In the genomic region with DNA sequence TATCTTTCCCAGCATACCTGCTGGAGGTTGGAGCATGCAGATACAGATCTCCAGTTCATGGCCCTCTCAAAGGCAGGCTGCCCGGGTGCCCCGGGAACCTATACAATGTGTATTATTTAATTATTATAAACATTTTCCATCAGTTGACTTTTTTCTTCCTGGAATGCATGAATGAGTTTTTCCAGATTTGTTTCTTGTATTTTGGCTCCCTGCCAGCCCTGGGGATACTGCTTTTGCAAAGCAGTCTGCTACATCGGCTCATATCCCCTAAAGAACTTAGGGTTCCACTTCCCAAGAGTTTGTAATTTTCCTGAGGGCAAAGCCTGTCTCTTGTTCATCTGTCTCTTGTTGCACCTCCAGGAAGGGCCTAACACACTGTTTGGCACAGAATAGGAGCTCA, we compare ENCODE assay signal across 13 cellular contexts. TPM values are rescaled to one million over a fixed set of nuclear protein-coding genes. Genes with fewer than 3 reads are reported as not detected.
DNase-seq lines count a peak whose midpoint lies in the region; ATAC-seq and TF ChIP-seq lines count a peak whose summit lies in the region.
"Had no signal": no experiment of that assay in that cellular context is flagged by ENCODE, and none has a peak within 500 bp of the region (broad histone marks: within the 10 kb centered on the region; RNA-seq: fewer than 3 reads in every experiment).

No MANE protein-coding gene starts in this region.

- DNase-seq in NCI-H2196 (lab: John Stamatoyannopoulos, UW; ENCODE audit: unreplicated experiment), result peak; percentile 35
- no peak for DNase-seq in NCI-H2196 treated with DMSO at 0.1 percent for 48 hours (lab: John Stamatoyannopoulos, UW; ENCODE audit: unreplicated experiment)
- peak; percentile 18 for DNase-seq in SK-N-MC (ENCODE audit: low read depth, low spot score)
- no peak for DNase-seq in glutamatergic neuron
- DNase-seq in CD4-positive, alpha-beta T cell, result no peak
- no peak for DNase-seq in activated T-helper 1 cell treated with anti-CD3 and anti-CD28 coated beads, Interleukin-12 subunit alpha, Interleukin-12 subunit beta, Interleukin-2, Interleukin-4 antibody, amounts not matched to agents 30 ng/mL and 10 ng/mL and 1 ng/mL, durations not matched to agents 14 hours and 24 hours and 36 hours (ENCODE audit: low spot score)
- DNase-seq: CD4-positive, alpha-beta memory T cell; EL; H7; NCI-H146; NCI-H510A treated with DMSO at 0.1 percent for 48 hours; SIG-M5 had no signal

- intact Hi-C loops in CD4-positive, alpha-beta T cell (cut with DNase I, micrococcal nuclease), result no loop called here
- intact Hi-C loops in activated T-helper 1 cell treated with anti-CD3 and anti-CD28 coated beads, Interleukin-12 subunit alpha, Interleukin-12 subunit beta, Interleukin-2, Interleukin-4 antibody, amounts not matched to agents 30 ng/mL and 10 ng/mL and 1 ng/mL, durations not matched to agents 14 hours and 24 hours and 36 hours (cut with micrococcal nuclease), result no loop called here

- peaks cover 3% of the 10 kb centered on the region for H3K36me3 Mint-ChIP-seq in glutamatergic neuron (ENCODE audit: unreplicated experiment)
- no peaks in the 10 kb centered on the region for H3K36me3 Mint-ChIP-seq in CD4-positive, alpha-beta T cell (ENCODE audit: low read depth)
- peaks cover 3% of the 10 kb centered on the region for H3K36me3 Mint-ChIP-seq in activated T-helper 1 cell treated with anti-CD3 and anti-CD28 coated beads, Interleukin-12 subunit alpha, Interleukin-12 subunit beta, Interleukin-2, Interleukin-4 antibody, amounts not matched to agents 30 ng/mL and 10 ng/mL and 1 ng/mL, durations not matched to agents 14 hours and 24 hours and 36 hours (ENCODE audit: low read depth)
- H3K36me3 Mint-ChIP-seq: CD4-positive, alpha-beta memory T cell had no signal

- H3K4me1 Mint-ChIP-seq in glutamatergic neuron (ENCODE audit: low read depth, unreplicated experiment), result peaks cover 30% of the 10 kb centered on the region
- H3K4me1 Mint-ChIP-seq in CD4-positive, alpha-beta T cell (ENCODE audit: low read depth), result peaks cover 37% of the 10 kb centered on the region
- H3K4me1 Mint-ChIP-seq in activated T-helper 1 cell treated with anti-CD3 and anti-CD28 coated beads, Interleukin-12 subunit alpha, Interleukin-12 subunit beta, Interleukin-2, Interleukin-4 antibody, amounts not matched to agents 30 ng/mL and 10 ng/mL and 1 ng/mL, durations not matched to agents 14 hours and 24 hours and 36 hours (ENCODE audit: low read depth), result peaks cover 22% of the 10 kb centered on the region

- no peak overlapping the region for H3K4me3 ChIP-seq in SK-N-MC

- H3K27me3 ChIP-seq in CD4-positive, alpha-beta T cell (ENCODE audit: control insufficient read depth, insufficient read depth, low read length), result peaks cover 8% of the 10 kb centered on the region

- H3K27ac ChIP-seq in SK-N-MC, result no peak overlapping the region
- no peak overlapping the region for H3K27ac ChIP-seq in CD4-positive, alpha-beta T cell (ENCODE audit: low read depth, low read length)

- POLR2A ChIA-PET in CD4-positive, alpha-beta T cell (lab: Charles Lee), result no interaction called here

- H3K36me3 ChIP-seq in SK-N-MC (ENCODE audit: insufficient read depth, low read length), result no peaks in the 10 kb centered on the region

- H3K9me3 Mint-ChIP-seq in glutamatergic neuron (ENCODE audit: unreplicated experiment), result peaks cover 20% of the 10 kb centered on the region
- H3K9me3 Mint-ChIP-seq in CD4-positive, alpha-beta T cell, result no peaks in the 10 kb centered on the region
- no peaks in the 10 kb centered on the region for H3K9me3 Mint-ChIP-seq in activated T-helper 1 cell treated with anti-CD3 and anti-CD28 coated beads, Interleukin-12 subunit alpha, Interleukin-12 subunit beta, Interleukin-2, Interleukin-4 antibody, amounts not matched to agents 30 ng/mL and 10 ng/mL and 1 ng/mL, durations not matched to agents 14 hours and 24 hours and 36 hours
- H3K9me3 Mint-ChIP-seq: CD4-positive, alpha-beta memory T cell had no signal

- CTCF ChIA-PET in CD4-positive, alpha-beta T cell (lab: Charles Lee), result no interaction called here

- H3K9me3 ChIP-seq in SK-N-MC (ENCODE audit: low read depth, low read length), result no peaks in the 10 kb centered on the region
- H3K9me3 ChIP-seq in CD4-positive, alpha-beta T cell (ENCODE audit: control insufficient read depth, low read length), result no peaks in the 10 kb centered on the region

- no peak for TF ChIP-seq CTCF in glutamatergic neuron (IDR thresholded peaks at IDR 0.05; ENCODE audit: partially characterized antibody, unreplicated experiment)
- TF ChIP-seq CTCF in CD4-positive, alpha-beta T cell (IDR thresholded peaks at IDR 0.05), result no peak

- no peak overlapping the region for H3K9ac ChIP-seq in SK-N-MC (ENCODE audit: insufficient read length)

- H3K27me3 Mint-ChIP-seq in glutamatergic neuron (ENCODE audit: unreplicated experiment), result peaks cover 16% of the 10 kb centered on the region
- H3K27me3 Mint-ChIP-seq in CD4-positive, alpha-beta T cell, result peaks cover 36% of the 10 kb centered on the region
- peaks cover 36% of the 10 kb centered on the region for H3K27me3 Mint-ChIP-seq in activated T-helper 1 cell treated with anti-CD3 and anti-CD28 coated beads, Interleukin-12 subunit alpha, Interleukin-12 subunit beta, Interleukin-2, Interleukin-4 antibody, amounts not matched to agents 30 ng/mL and 10 ng/mL and 1 ng/mL, durations not matched to agents 14 hours and 24 hours and 36 hours (ENCODE audit: insufficient read depth)

- H3K4me3 Mint-ChIP-seq in glutamatergic neuron (ENCODE audit: unreplicated experiment), result peak overlapping the region; percentile 93
- no peak overlapping the region for H3K4me3 Mint-ChIP-seq in CD4-positive, alpha-beta T cell
- no peak overlapping the region for H3K4me3 Mint-ChIP-seq in activated T-helper 1 cell treated with anti-CD3 and anti-CD28 coated beads, Interleukin-12 subunit alpha, Interleukin-12 subunit beta, Interleukin-2, Interleukin-4 antibody, amounts not matched to agents 30 ng/mL and 10 ng/mL and 1 ng/mL, durations not matched to agents 14 hours and 24 hours and 36 hours
- H3K4me3 Mint-ChIP-seq: CD4-positive, alpha-beta memory T cell had no signal

- no peak overlapping the region for H3K27ac Mint-ChIP-seq in glutamatergic neuron (ENCODE audit: unreplicated experiment)
- no peak overlapping the region for H3K27ac Mint-ChIP-seq in CD4-positive, alpha-beta T cell
- no peak overlapping the region for H3K27ac Mint-ChIP-seq in activated T-helper 1 cell treated with anti-CD3 and anti-CD28 coated beads, Interleukin-12 subunit alpha, Interleukin-12 subunit beta, Interleukin-2, Interleukin-4 antibody, amounts not matched to agents 30 ng/mL and 10 ng/mL and 1 ng/mL, durations not matched to agents 14 hours and 24 hours and 36 hours

- ATAC-seq in CD4-positive, alpha-beta T cell (ENCODE audit: poor library complexity), result no peak
- ATAC-seq in GM19351 (IDR thresholded peaks at IDR 0.05; ENCODE audit: unreplicated experiment), result no peak

RNA-seq across cellular contexts. Expression of gene PODXL2, which starts 3.5 kb away (rescaled TPM):
- total RNA-seq in glutamatergic neuron (ENCODE audit: unreplicated experiment), result 139 TPM
- 1 to 10 TPM; 4.0 to 4.2 TPM for total RNA-seq in CD4-positive, alpha-beta T cell
- total RNA-seq in activated T-helper 1 cell treated with anti-CD3 and anti-CD28 coated beads, Interleukin-12 subunit alpha, Interleukin-12 subunit beta, Interleukin-2, Interleukin-4 antibody, amounts not matched to agents 30 ng/mL and 10 ng/mL and 1 ng/mL, durations not matched to agents 14 hours and 24 hours and 36 hours, result 9.7 and 10.3 TPM in 2 replicates

RNA-seq across cellular contexts. Expression of gene MCM2, which starts 34.2 kb away (rescaled TPM):
- total RNA-seq in glutamatergic neuron (ENCODE audit: unreplicated experiment), result 21.3 TPM
- total RNA-seq in CD4-positive, alpha-beta T cell, result 10 to 100 TPM; 10.1 to 12.2 TPM
- 214 and 229 TPM in 2 replicates for total RNA-seq in activated T-helper 1 cell treated with anti-CD3 and anti-CD28 coated beads, Interleukin-12 subunit alpha, Interleukin-12 subunit beta, Interleukin-2, Interleukin-4 antibody, amounts not matched to agents 30 ng/mL and 10 ng/mL and 1 ng/mL, durations not matched to agents 14 hours and 24 hours and 36 hours

RNA-seq across cellular contexts. Expression of gene ABTB1, which starts 40.3 kb away (rescaled TPM):
- 35.0 TPM for total RNA-seq in glutamatergic neuron (ENCODE audit: unreplicated experiment)
- total RNA-seq in CD4-positive, alpha-beta T cell, result 100 to 1,000 TPM; 116 to 118 TPM
- total RNA-seq in activated T-helper 1 cell treated with anti-CD3 and anti-CD28 coated beads, Interleukin-12 subunit alpha, Interleukin-12 subunit beta, Interleukin-2, Interleukin-4 antibody, amounts not matched to agents 30 ng/mL and 10 ng/mL and 1 ng/mL, durations not matched to agents 14 hours and 24 hours and 36 hours, result 9.7 TPM in 2 replicates

RNA-seq across cellular contexts. Expression of gene TPRA1, which starts 41.9 kb away (rescaled TPM):
- total RNA-seq in glutamatergic neuron (ENCODE audit: unreplicated experiment), result 21.2 TPM
- 1 to 10 TPM; 7.5 to 7.8 TPM for total RNA-seq in CD4-positive, alpha-beta T cell
- 37.2 and 41.3 TPM in 2 replicates for total RNA-seq in activated T-helper 1 cell treated with anti-CD3 and anti-CD28 coated beads, Interleukin-12 subunit alpha, Interleukin-12 subunit beta, Interleukin-2, Interleukin-4 antibody, amounts not matched to agents 30 ng/mL and 10 ng/mL and 1 ng/mL, durations not matched to agents 14 hours and 24 hours and 36 hours

Comparison
In these comparisons a context has a peak if more than half of its experiments do, and no peak if none do; other contexts are left out.
1. DNase-seq: peak in NCI-H2196 (single experiment) and SK-N-MC (single experiment); none in NCI-H2196 treated with DMSO at 0.1 percent for 48 hours (single experiment), glutamatergic neuron (single experiment), CD4-positive, alpha-beta T cell (0 of 10) and activated T-helper 1 cell treated with anti-CD3 and anti-CD28 coated beads, Interleukin-12 subunit alpha, Interleukin-12 subunit beta, Interleukin-2, Interleukin-4 antibody, amounts not matched to agents 30 ng/mL and 10 ng/mL and 1 ng/mL, durations not matched to agents 14 hours and 24 hours and 36 hours (single experiment).
2. RNA of gene PODXL2, which starts 3.5 kb away (total RNA-seq): 139 TPM in glutamatergic neuron (single experiment); 9.7 to 10.3 TPM in activated T-helper 1 cell treated with anti-CD3 and anti-CD28 coated beads, Interleukin-12 subunit alpha, Interleukin-12 subunit beta, Interleukin-2, Interleukin-4 antibody, amounts not matched to agents 30 ng/mL and 10 ng/mL and 1 ng/mL, durations not matched to agents 14 hours and 24 hours and 36 hours and 4.0 to 4.2 TPM in CD4-positive, alpha-beta T cell; every median in the first group is over 10 times any median in the second.